ENCODE assay signal across 1 cellular context in the genomic region with DNA sequence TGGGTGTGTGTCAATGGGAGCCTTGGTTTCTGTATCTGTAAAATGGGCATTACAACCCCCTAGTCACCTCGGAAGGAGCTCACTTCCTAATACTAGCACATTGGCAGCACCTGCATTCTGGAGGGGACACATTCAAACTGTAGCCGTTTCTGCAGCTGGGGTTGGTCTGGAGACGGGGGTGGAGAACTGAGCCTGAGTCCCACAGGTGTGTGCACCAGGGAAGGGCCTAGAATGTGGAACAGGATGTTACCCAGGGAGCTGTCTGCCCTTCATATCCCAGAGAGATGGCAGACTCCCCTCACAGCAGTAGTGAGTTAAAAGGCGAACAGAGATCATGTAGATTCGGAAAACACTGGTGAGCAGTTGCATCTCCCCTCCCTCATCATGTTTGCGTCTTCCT.
TF ChIP-seq lines count a peak whose summit lies in the region.

No MANE protein-coding gene starts in this region.

TF ChIP-seq in IMR-90, 13 proteins besides CTCF, POLR2A, EP300 and RAD21 (continued from another document):
- no peak for TF ChIP-seq SMC3 (IDR thresholded peaks at IDR 0.05; ENCODE audit: low read depth, low read length)
- no peak for TF ChIP-seq MAZ (IDR thresholded peaks at IDR 0.05; ENCODE audit: borderline replicate concordance, low read depth, low read length)
- TF ChIP-seq MAFK (IDR thresholded peaks at IDR 0.05; ENCODE audit: low read depth, low read length): no peak
- no peak for TF ChIP-seq NFE2L2 (IDR thresholded peaks at IDR 0.05; ENCODE audit: low read depth, low read length)
- no peak for TF ChIP-seq RFX5 (IDR thresholded peaks at IDR 0.05; ENCODE audit: low read depth, low read length)
- TF ChIP-seq BHLHE40 (IDR thresholded peaks at IDR 0.05; ENCODE audit: low read depth, low read length): no peak
- TF ChIP-seq RCOR1 (IDR thresholded peaks at IDR 0.05; ENCODE audit: insufficient replicate concordance, low read length): no peak
- no peak for TF ChIP-seq FOS (IDR thresholded peaks at IDR 0.05; ENCODE audit: low read depth, low read length)
- no peak for TF ChIP-seq MXI1 (IDR thresholded peaks at IDR 0.05; ENCODE audit: borderline replicate concordance, low read depth, low read length)
- TF ChIP-seq, protein P1, sequence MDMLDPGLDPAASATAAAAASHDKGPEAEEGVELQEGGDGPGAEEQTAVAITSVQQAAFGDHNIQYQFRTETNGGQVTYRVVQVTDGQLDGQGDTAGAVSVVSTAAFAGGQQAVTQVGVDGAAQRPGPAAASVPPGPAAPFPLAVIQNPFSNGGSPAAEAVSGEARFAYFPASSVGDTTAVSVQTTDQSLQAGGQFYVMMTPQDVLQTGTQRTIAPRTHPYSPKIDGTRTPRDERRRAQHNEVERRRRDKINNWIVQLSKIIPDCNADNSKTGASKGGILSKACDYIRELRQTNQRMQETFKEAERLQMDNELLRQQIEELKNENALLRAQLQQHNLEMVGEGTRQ (IDR thresholded peaks at IDR 0.05; ENCODE audit: low read depth, low read length): no peak
- TF ChIP-seq, protein P2, sequence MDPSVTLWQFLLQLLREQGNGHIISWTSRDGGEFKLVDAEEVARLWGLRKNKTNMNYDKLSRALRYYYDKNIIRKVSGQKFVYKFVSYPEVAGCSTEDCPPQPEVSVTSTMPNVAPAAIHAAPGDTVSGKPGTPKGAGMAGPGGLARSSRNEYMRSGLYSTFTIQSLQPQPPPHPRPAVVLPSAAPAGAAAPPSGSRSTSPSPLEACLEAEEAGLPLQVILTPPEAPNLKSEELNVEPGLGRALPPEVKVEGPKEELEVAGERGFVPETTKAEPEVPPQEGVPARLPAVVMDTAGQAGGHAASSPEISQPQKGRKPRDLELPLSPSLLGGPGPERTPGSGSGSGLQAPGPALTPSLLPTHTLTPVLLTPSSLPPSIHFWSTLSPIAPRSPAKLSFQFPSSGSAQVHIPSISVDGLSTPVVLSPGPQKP (IDR thresholded peaks at IDR 0.05; ENCODE audit: borderline replicate concordance, low read depth, low read length): no peak
TF ChIP-seq in IMR-90: peak in this region for 0.
